11 cellular contexts compared by ENCODE assay signal in the genomic region with DNA sequence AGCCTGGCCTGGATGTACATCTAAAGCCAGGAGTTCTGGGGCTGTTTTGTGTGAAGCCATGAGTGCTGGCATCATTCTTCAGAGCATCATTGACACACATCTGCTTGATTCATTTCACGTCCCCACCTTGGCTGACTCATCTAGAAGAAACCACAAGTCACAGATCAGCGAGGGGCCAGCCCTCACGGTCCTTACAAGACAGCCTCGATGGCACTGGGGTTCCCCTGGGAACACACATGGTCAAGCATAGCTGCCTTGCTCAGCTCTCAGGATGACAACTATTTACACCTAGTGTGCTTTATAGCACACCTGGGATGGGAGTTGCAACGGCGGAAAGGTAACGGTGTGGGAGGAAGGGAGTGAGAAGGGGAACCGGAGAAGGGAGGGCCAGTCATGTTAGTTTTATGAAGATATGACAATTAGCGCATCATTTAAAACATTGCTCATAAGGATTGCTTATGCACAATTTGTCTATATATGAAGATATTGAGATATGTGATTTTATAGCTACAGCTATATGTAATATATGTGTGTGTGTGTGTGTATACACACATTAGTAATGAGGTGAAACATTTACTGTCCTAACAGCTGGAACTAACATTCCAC.
DNase-seq lines count a peak whose midpoint lies in the region; ATAC-seq and TF ChIP-seq lines count a peak whose summit lies in the region.
"Had no signal": no experiment of that assay in that cellular context is flagged by ENCODE, and none has a peak within 500 bp of the region (broad histone marks: within the 10 kb centered on the region; RNA-seq: fewer than 3 reads in every experiment).

No MANE protein-coding gene starts in this region.

- no peaks in the 10 kb centered on the region for H3K27me3 ChIP-seq in CD8-positive, alpha-beta T cell (ENCODE audit: insufficient read depth, low read length)
- H3K27me3 ChIP-seq in tibial artery, result peaks cover 0 to 5% of the 10 kb centered on the region in 2 donors

- peak overlapping the region; percentile 49 for H3K4me3 Mint-ChIP-seq in CD8-positive, alpha-beta T cell
- no peak overlapping the region for H3K4me3 Mint-ChIP-seq in activated naive CD4-positive, alpha-beta T cell treated with anti-CD3 and anti-CD28 coated beads, Interleukin-2, amount 10 ng/mL, durations not matched to agents 7 days and 5 days

- TF ChIP-seq CTCF in CD8-positive, alpha-beta T cell (IDR thresholded peaks at IDR 0.05), result no peak
- no peak for TF ChIP-seq CTCF in tibial artery (IDR thresholded peaks at IDR 0.05)

- ATAC-seq in CD8-positive, alpha-beta T cell, result peak; percentile 89
- ATAC-seq in GM19395 (IDR thresholded peaks at IDR 0.05; ENCODE audit: unreplicated experiment) (peak; percentile 92), HG03108 (IDR thresholded peaks at IDR 0.05; ENCODE audit: unreplicated experiment) (peak; percentile 95), Right ventricle myocardium superior (ENCODE audit: poor library complexity) (no peak), Right ventricle myocardium inferior (no peak)
- ATAC-seq: left cardiac atrium had no signal

- peak in 3 of 7 experiments; percentile 7 to 49 (median 18) for DNase-seq in CD8-positive, alpha-beta T cell
- DNase-seq in activated naive CD4-positive, alpha-beta T cell treated with anti-CD3 and anti-CD28 coated beads, Interleukin-2, amount 10 ng/mL, durations not matched to agents 7 days and 5 days, result peak; percentile 24
- DNase-seq in tibial artery (no peak), Right ventricle myocardium superior (no peak), Right ventricle myocardium inferior (ENCODE audit: missing footprints) (no peak), NCI-H187 (lab: John Stamatoyannopoulos, UW) (no peak)
- DNase-seq: Caco-2, left cardiac atrium had no signal

- intact Hi-C loops in CD8-positive, alpha-beta T cell (cut with DNase I, micrococcal nuclease), result no loop called here
- intact Hi-C loops in tibial artery (cut with DNase I; ENCODE audit: low total_unique reads) (no loop called here), Right ventricle myocardium superior (cut with DNase I) (no loop called here), Right ventricle myocardium inferior (cut with DNase I) (no loop called here)

- POLR2A ChIA-PET in CD8-positive, alpha-beta T cell (lab: Charles Lee), result no interaction called here

- peak overlapping the region; percentile 69 for H3K27ac Mint-ChIP-seq in CD8-positive, alpha-beta T cell
- H3K27ac Mint-ChIP-seq in activated naive CD4-positive, alpha-beta T cell treated with anti-CD3 and anti-CD28 coated beads, Interleukin-2, amount 10 ng/mL, durations not matched to agents 7 days and 5 days, result no peak overlapping the region

- H3K4me3 ChIP-seq in CD8-positive, alpha-beta T cell (ENCODE audit: low read depth, low read length), result no peak overlapping the region
- H3K4me3 ChIP-seq in tibial artery, result no peak overlapping the region
- H3K4me3 ChIP-seq: SK-N-MC had no signal

- no peaks in the 10 kb centered on the region for H3K36me3 ChIP-seq in CD8-positive, alpha-beta T cell (ENCODE audit: insufficient read depth, low read length)
- no peaks in the 10 kb centered on the region for H3K36me3 ChIP-seq in tibial artery

- no peaks in the 10 kb centered on the region for H3K36me3 Mint-ChIP-seq in CD8-positive, alpha-beta T cell
- H3K36me3 Mint-ChIP-seq in activated naive CD4-positive, alpha-beta T cell treated with anti-CD3 and anti-CD28 coated beads, Interleukin-2, amount 10 ng/mL, durations not matched to agents 7 days and 5 days, result no peaks in the 10 kb centered on the region

- peaks cover 13% of the 10 kb centered on the region for H3K4me1 Mint-ChIP-seq in CD8-positive, alpha-beta T cell (ENCODE audit: low read depth)
- H3K4me1 Mint-ChIP-seq in activated naive CD4-positive, alpha-beta T cell treated with anti-CD3 and anti-CD28 coated beads, Interleukin-2, amount 10 ng/mL, durations not matched to agents 7 days and 5 days, result peaks cover 12% of the 10 kb centered on the region

- no peaks in the 10 kb centered on the region for H3K4me1 ChIP-seq in CD8-positive, alpha-beta T cell (ENCODE audit: insufficient read depth, low read length)
- no peaks in the 10 kb centered on the region for H3K4me1 ChIP-seq in tibial artery
- H3K4me1 ChIP-seq: Caco-2 had no signal

- H3K27ac ChIP-seq in CD8-positive, alpha-beta T cell (ENCODE audit: low read depth, low read length), result no peak overlapping the region
- H3K27ac ChIP-seq in tibial artery, result no peak overlapping the region
- H3K27ac ChIP-seq: SK-N-MC had no signal

- CTCF ChIA-PET in CD8-positive, alpha-beta T cell (lab: Charles Lee), result interaction anchor here (0.8 to 1.3 kb wide), 2 partner anchors 48 to 80 kb away, joined by 3 read pairs; no protein-coding TSS in a partner anchor
- CTCF ChIA-PET in activated naive CD4-positive, alpha-beta T cell treated with anti-CD3 and anti-CD28 coated beads, Interleukin-2, amount 10 ng/mL, durations not matched to agents 7 days and 5 days (lab: Charles Lee), result no interaction called here

- no peaks in the 10 kb centered on the region for H3K9me3 ChIP-seq in CD8-positive, alpha-beta T cell (ENCODE audit: low read length)
- H3K9me3 ChIP-seq in tibial artery, result peaks cover 0 to 8% (median 7%) of the 10 kb centered on the region in 3 donors

- no peaks in the 10 kb centered on the region for H3K27me3 Mint-ChIP-seq in CD8-positive, alpha-beta T cell (ENCODE audit: low read depth)
- H3K27me3 Mint-ChIP-seq in activated naive CD4-positive, alpha-beta T cell treated with anti-CD3 and anti-CD28 coated beads, Interleukin-2, amount 10 ng/mL, durations not matched to agents 7 days and 5 days, result peaks cover 45% of the 10 kb centered on the region

- H3K9me3 Mint-ChIP-seq in CD8-positive, alpha-beta T cell, result peaks cover 3% of the 10 kb centered on the region
- peaks cover 10% of the 10 kb centered on the region for H3K9me3 Mint-ChIP-seq in activated naive CD4-positive, alpha-beta T cell treated with anti-CD3 and anti-CD28 coated beads, Interleukin-2, amount 10 ng/mL, durations not matched to agents 7 days and 5 days

Comparison
In these comparisons a context has a peak if more than half of its experiments do, and no peak if none do; other contexts are left out.
1. ATAC-seq: peak in CD8-positive, alpha-beta T cell (single experiment), GM19395 (single experiment) and HG03108 (single experiment); none in Right ventricle myocardium superior (single experiment) and Right ventricle myocardium inferior (single experiment).